In the genomic region with DNA sequence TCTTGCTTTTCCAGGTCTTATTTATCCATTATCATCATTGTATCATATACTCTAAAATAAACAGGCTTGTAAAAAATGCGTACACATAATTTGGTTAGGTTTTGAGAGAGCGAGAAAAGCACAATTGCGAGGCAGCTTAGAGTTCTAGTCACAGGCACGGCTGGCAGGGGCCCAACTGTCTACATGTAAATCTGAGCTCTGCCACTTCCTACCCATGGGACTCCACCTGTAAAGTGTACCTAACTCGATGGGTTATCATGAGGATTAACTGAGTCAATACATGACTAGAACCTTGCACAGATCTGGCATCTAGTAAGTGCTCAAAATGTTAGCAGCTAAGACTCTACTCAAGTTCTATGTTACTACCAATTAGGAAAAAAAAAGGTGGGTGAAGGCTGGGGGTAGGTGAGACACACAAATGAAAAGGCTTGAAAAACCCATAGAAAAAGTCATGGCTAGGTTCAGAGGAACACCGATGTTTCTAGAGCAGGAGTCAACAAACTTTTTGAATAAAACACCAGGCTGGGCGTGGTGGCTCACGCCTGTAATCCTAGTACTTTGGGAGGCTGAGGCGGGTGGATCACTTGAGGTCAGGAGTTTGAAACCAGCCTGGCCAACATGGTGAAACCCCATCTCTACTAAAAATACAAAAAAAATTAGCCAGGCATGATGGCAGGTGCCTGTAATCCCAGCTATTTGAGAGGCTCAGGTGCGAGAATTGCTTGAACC, we compare ENCODE assay signal across 12 cellular contexts. TPM values are rescaled to one million over a fixed set of nuclear protein-coding genes. Genes with fewer than 3 reads are reported as not detected.
DNase-seq lines count a peak whose midpoint lies in the region; ATAC-seq and TF ChIP-seq lines count a peak whose summit lies in the region.
"Had no signal": no experiment of that assay in that cellular context is flagged by ENCODE, and none has a peak within 500 bp of the region (broad histone marks: within the 10 kb centered on the region; RNA-seq: fewer than 3 reads in every experiment).

No MANE protein-coding gene starts in this region.

- ATAC-seq in activated T-helper 17 cell treated with anti-CD3 and anti-CD28 coated beads, Interleukin-2, amount 50 U/mL, for 72 hours (replicated peaks) = peak; percentile 67
- ATAC-seq: lower lobe of right lung, psoas muscle had no signal

- TF ChIP-seq POLR2A in spleen (IDR thresholded peaks at IDR 0.05) (no peak), sigmoid colon (IDR thresholded peaks at IDR 0.05) (no peak)

- peak in 1 of 2 experiments; percentile 16 for DNase-seq in Caco-2
- DNase-seq in spleen = peak; percentile 88
- DNase-seq in sigmoid colon = no peak
- DNase-seq in A172 (ENCODE audit: low spot score) = no peak
- DNase-seq in amygdala (lab: John Stamatoyannopoulos, UW) = no peak
- DNase-seq in Kasumi-1 (lab: John Stamatoyannopoulos, UW) = no peak
- DNase-seq: lower lobe of right lung, psoas muscle, RPMI8226 had no signal

- H3K27me3 ChIP-seq in Caco-2 (replicated peaks; ENCODE audit: control insufficient read depth, insufficient read depth, low read length) (no peaks in the 10 kb centered on the region), spleen (replicated peaks in 1 of 7) (no peaks in the 10 kb centered on the region), sigmoid colon (no peaks in the 10 kb centered on the region)

- H3K4me1 ChIP-seq in Caco-2 (peaks cover 46% of the 10 kb centered on the region), spleen (peaks cover 17 to 77% (median 58%) of the 10 kb centered on the region in 6 donors), sigmoid colon (no peaks in the 10 kb centered on the region)
- H3K4me1 ChIP-seq: psoas muscle had no signal

- H3K4me3 ChIP-seq in Caco-2 (ENCODE audit: low read depth, low read length) (no peak overlapping the region), spleen (no peak overlapping the region), sigmoid colon (no peak overlapping the region)
- H3K4me3 ChIP-seq: coronary artery, lower lobe of right lung, psoas muscle had no signal

- TF ChIP-seq EP300 in sigmoid colon (IDR thresholded peaks at IDR 0.05) = no peak

- no peaks in the 10 kb centered on the region for H3K9me3 Mint-ChIP-seq in Caco-2 (ENCODE audit: unreplicated experiment)
- no peaks in the 10 kb centered on the region for H3K9me3 Mint-ChIP-seq in T-helper 1 cell treated with Interleukin-12 subunit alpha and Interleukin-12 subunit beta and Interleukin-4 antibody, amounts not matched to agents 30 μg/mL and 1 μg/mL, for 36 hours
- H3K9me3 Mint-ChIP-seq in activated T-helper 17 cell treated with anti-CD3 and anti-CD28 coated beads, Interleukin-2, amount 50 U/mL, for 72 hours = no peaks in the 10 kb centered on the region

- H3K9me3 ChIP-seq in Caco-2 = no peaks in the 10 kb centered on the region
- H3K9me3 ChIP-seq in spleen = no peaks in the 10 kb centered on the region
- no peaks in the 10 kb centered on the region for H3K9me3 ChIP-seq in sigmoid colon
- H3K9me3 ChIP-seq: lower lobe of right lung, psoas muscle had no signal

- TF ChIP-seq CTCF in Caco-2 (IDR thresholded peaks at IDR 0.05; ENCODE audit: insufficient read depth in 1 of 2, low read depth in 1 of 2, low read length in 1 of 2, severe bottlenecking in 1 of 2, unreplicated experiment in 1 of 2) (no peak), spleen (IDR thresholded peaks at IDR 0.05 in 8 of 11, conservative IDR thresholded peaks at IDR 0.05 in 3 of 11) (no peak), sigmoid colon (IDR thresholded peaks at IDR 0.05) (no peak)

- H3K36me3 Mint-ChIP-seq in Caco-2 (ENCODE audit: insufficient read depth, unreplicated experiment) = peaks cover 95% of the 10 kb centered on the region
- H3K36me3 Mint-ChIP-seq in T-helper 1 cell treated with Interleukin-12 subunit alpha and Interleukin-12 subunit beta and Interleukin-4 antibody, amounts not matched to agents 30 μg/mL and 1 μg/mL, for 36 hours (ENCODE audit: low read depth) = peaks cover 49% of the 10 kb centered on the region
- peaks cover 96% of the 10 kb centered on the region for H3K36me3 Mint-ChIP-seq in activated T-helper 17 cell treated with anti-CD3 and anti-CD28 coated beads, Interleukin-2, amount 50 U/mL, for 72 hours (ENCODE audit: low read depth)

- no peak overlapping the region for H3K4me3 Mint-ChIP-seq in Caco-2 (ENCODE audit: unreplicated experiment)
- peak overlapping the region; percentile 57 for H3K4me3 Mint-ChIP-seq in T-helper 1 cell treated with Interleukin-12 subunit alpha and Interleukin-12 subunit beta and Interleukin-4 antibody, amounts not matched to agents 30 μg/mL and 1 μg/mL, for 36 hours
- H3K4me3 Mint-ChIP-seq in activated T-helper 17 cell treated with anti-CD3 and anti-CD28 coated beads, Interleukin-2, amount 50 U/mL, for 72 hours = peak overlapping the region; percentile 79

- H3K27ac ChIP-seq in spleen = peak overlapping the region in 7 of 8 donors; percentile 10 to 72 (median 57)
- H3K27ac ChIP-seq in sigmoid colon = no peak overlapping the region
- H3K27ac ChIP-seq: coronary artery, lower lobe of right lung, psoas muscle had no signal

- H3K36me3 ChIP-seq in Caco-2 (ENCODE audit: control insufficient read depth, insufficient read depth, low read length) (peaks cover 6% of the 10 kb centered on the region; the same call in 1 of the 2 replicates), spleen (peaks cover 0 to 96% (median 46%) of the 10 kb centered on the region in 6 donors), sigmoid colon (peaks cover 11 to 87% (median 13%) of the 10 kb centered on the region in 4 donors)

- H3K27ac Mint-ChIP-seq in Caco-2 (ENCODE audit: unreplicated experiment) = peak overlapping the region; percentile 71
- H3K27ac Mint-ChIP-seq in T-helper 1 cell treated with Interleukin-12 subunit alpha and Interleukin-12 subunit beta and Interleukin-4 antibody, amounts not matched to agents 30 μg/mL and 1 μg/mL, for 36 hours = peak overlapping the region; percentile 85
- H3K27ac Mint-ChIP-seq in activated T-helper 17 cell treated with anti-CD3 and anti-CD28 coated beads, Interleukin-2, amount 50 U/mL, for 72 hours = peak overlapping the region; percentile 99

- 72 to 86% (median 80%) methylated on average over 10 of the region's 10 CpGs for WGBS in spleen, 5 donors
- WGBS in sigmoid colon, 2 donors = 74 to 85% methylated on average over 10 of the region's 10 CpGs

- H3K27me3 Mint-ChIP-seq in Caco-2 (ENCODE audit: insufficient read depth, unreplicated experiment) = no peaks in the 10 kb centered on the region
- no peaks in the 10 kb centered on the region for H3K27me3 Mint-ChIP-seq in T-helper 1 cell treated with Interleukin-12 subunit alpha and Interleukin-12 subunit beta and Interleukin-4 antibody, amounts not matched to agents 30 μg/mL and 1 μg/mL, for 36 hours (ENCODE audit: low read depth)
- no peaks in the 10 kb centered on the region for H3K27me3 Mint-ChIP-seq in activated T-helper 17 cell treated with anti-CD3 and anti-CD28 coated beads, Interleukin-2, amount 50 U/mL, for 72 hours

- no TSS peak for BruUV-seq in Caco-2 (replicated peaks; lab: Mats Ljungman, UMichigan)

- H3K4me1 Mint-ChIP-seq in Caco-2 (ENCODE audit: low read depth, unreplicated experiment) = peaks cover 34% of the 10 kb centered on the region
- peaks cover 63% of the 10 kb centered on the region for H3K4me1 Mint-ChIP-seq in T-helper 1 cell treated with Interleukin-12 subunit alpha and Interleukin-12 subunit beta and Interleukin-4 antibody, amounts not matched to agents 30 μg/mL and 1 μg/mL, for 36 hours (ENCODE audit: low read depth)
- peaks cover 60% of the 10 kb centered on the region for H3K4me1 Mint-ChIP-seq in activated T-helper 17 cell treated with anti-CD3 and anti-CD28 coated beads, Interleukin-2, amount 50 U/mL, for 72 hours

- intact Hi-C loops in Caco-2 (cut with micrococcal nuclease; ENCODE audit: unreplicated experiment) = no loop called here
- intact Hi-C loops in spleen (cut with DNase I; ENCODE audit: low total_unique reads) = no loop called here
- intact Hi-C loops in sigmoid colon (cut with DNase I) = no loop called here

- POLR2A ChIA-PET in Caco-2 (lab: Charles Lee) = no interaction called here

- CTCF ChIA-PET in Caco-2 (lab: Charles Lee) = interaction anchor here (0.6 to 1.1 kb wide), 2 partner anchors 9 to 318 kb away, joined by 3 to 8 read pairs; no protein-coding TSS in a partner anchor

RNA-seq across cellular contexts. Expression of gene GLB1, which starts 36.2 kb away (rescaled TPM):
- total RNA-seq in Caco-2 (2022) (307 and 324 TPM in 2 replicates), spleen (10 to 100 TPM; 53.2 to 90.0 (median 71.6) TPM), sigmoid colon (10 to 100 TPM; 36.5 to 55.4 (median 40.0) TPM)
- total RNA-seq in activated T-helper 17 cell treated with anti-CD3 and anti-CD28 coated beads, Interleukin-2, amount 50 U/mL, for 72 hours = 100 to 1,000 TPM in 1 of 2 donors, 10 to 100 TPM in 1; 54.5 to 121 TPM
- polyA plus RNA-seq in spleen (10 to 100 TPM; 13.2 to 14.4 (median 13.8) TPM), sigmoid colon (10 to 100 TPM; 28.2 to 32.9 (median 30.5) TPM)
- total RNA-seq in A172 (2014; rRNA removed; shearing (Covaris generic)) = 122 TPM in 2 replicates

RNA-seq across cellular contexts. Expression of gene TMPPE, which starts 36.2 kb away (rescaled TPM):
- total RNA-seq in Caco-2 (2022) (20.0 and 22.5 TPM in 2 replicates), spleen (10 to 100 TPM; 12.5 to 23.8 (median 16.5) TPM), sigmoid colon (1 to 10 TPM; 4.2 to 5.8 (median 4.8) TPM)
- 10 to 100 TPM in 1 of 2 donors, 1 to 10 TPM in 1; 8.8 to 12.7 TPM for total RNA-seq in activated T-helper 17 cell treated with anti-CD3 and anti-CD28 coated beads, Interleukin-2, amount 50 U/mL, for 72 hours
- polyA plus RNA-seq in spleen (under 1 TPM; 0.09 to 0.51 (median 0.12) TPM), sigmoid colon (1 to 10 TPM in 1 of 3 donors, under 1 TPM in 1, not detected in 1; 0.92 to 3.4 TPM)
- 2.8 and 3.8 TPM in 2 replicates for total RNA-seq in A172 (2014; rRNA removed; shearing (Covaris generic))

RNA-seq across cellular contexts. Expression of gene CRTAP, which starts 53.0 kb away (rescaled TPM):
- total RNA-seq in Caco-2 (2022) (144 and 151 TPM in 2 replicates), spleen (100 to 1,000 TPM in 5 of 7 donors, 10 to 100 TPM in 2; 64.8 to 156 (median 119) TPM), sigmoid colon (100 to 1,000 TPM; 245 to 509 (median 309) TPM)
- total RNA-seq in activated T-helper 17 cell treated with anti-CD3 and anti-CD28 coated beads, Interleukin-2, amount 50 U/mL, for 72 hours = 10 to 100 TPM; 38.2 to 60.7 TPM
- polyA plus RNA-seq in spleen (10 to 100 TPM; 37.9 to 46.8 (median 38.1) TPM), sigmoid colon (100 to 1,000 TPM in 1 of 3 donors, 10 to 100 TPM in 2; 25.7 to 124 (median 72.3) TPM)
- total RNA-seq in A172 (2014; rRNA removed; shearing (Covaris generic)) = 416 and 442 TPM in 2 replicates

Comparison
In these comparisons a context has a peak if more than half of its experiments do, and no peak if none do; other contexts are left out.
1. H3K27ac ChIP-seq: peak in spleen (7 of 8); none in sigmoid colon (0 of 4).
2. Peak in every context shown above with its lines, with median percentiles within 50 percentile points of each other: H3K27ac Mint-ChIP-seq.